25 cellular contexts compared by ENCODE assay signal in genomic region chr20:53776858-53777257, GRCh38.
"Had no signal": no experiment of that assay in that cellular context is flagged by ENCODE, and none has a peak within 500 bp of the region (broad histone marks: within the 10 kb centered on the region; RNA-seq: fewer than 3 reads in every experiment).

No MANE protein-coding gene starts in this region.

- H3K36me3 Mint-ChIP-seq: naive thymus-derived CD4-positive, alpha-beta T cell; natural killer cell treated with Interleukin-12 subunit alpha and Interleukin-12 subunit beta and Interleukin-15 and Interleukin-18, amount 100 ng/mL, for 72 hours had no signal

- H3K4me1 ChIP-seq: left ventricle myocardium inferior, uterus had no signal

- H3K27me3 ChIP-seq: hepatocyte, ovary, right atrium auricular region, suprapubic skin, tibial artery, uterus had no signal

- H2AFZ ChIP-seq: hepatocyte had no signal

- H3K9me3 Mint-ChIP-seq: naive thymus-derived CD4-positive, alpha-beta T cell; natural killer cell treated with Interleukin-12 subunit alpha and Interleukin-12 subunit beta and Interleukin-15 and Interleukin-18, amount 100 ng/mL, for 72 hours; stimulated activated naive CD8-positive, alpha-beta T cell treated with anti-CD3 and anti-CD28 coated beads, Interleukin-15, Interleukin-2, amounts not matched to agents 100 ng/mL and 50 ng/mL, for 24 hours had no signal

- H3K27ac ChIP-seq: hepatocyte, left ventricle myocardium inferior, ovary, right atrium auricular region, skin epidermis, suprapubic skin, thoracic aorta, tibial artery, uterus had no signal

- ATAC-seq: mucosa of descending colon; naive thymus-derived CD4-positive, alpha-beta T cell; natural killer cell treated with Interleukin-12 subunit alpha and Interleukin-12 subunit beta and Interleukin-15 and Interleukin-18, amount 100 ng/mL, for 72 hours; sciatic nerve had no signal

- H3K36me3 ChIP-seq: left ventricle myocardium inferior, ovary, right atrium auricular region, suprapubic skin, thoracic aorta, tibial artery, uterus had no signal

- H3K27ac Mint-ChIP-seq: naive thymus-derived CD4-positive, alpha-beta T cell; progenitor cell of endocrine pancreas; stimulated activated naive CD8-positive, alpha-beta T cell treated with anti-CD3 and anti-CD28 coated beads, Interleukin-15, Interleukin-2, amounts not matched to agents 100 ng/mL and 50 ng/mL, for 24 hours had no signal

- DNase-seq: islet precursor cell; left ventricle myocardium inferior; mesendoderm; midbrain; mucosa of descending colon; naive thymus-derived CD4-positive, alpha-beta T cell; ovary; stimulated activated CD4-positive, alpha-beta T cell treated with anti-CD3 and anti-CD28 coated beads, Interleukin-12 subunit alpha, Interleukin-12 subunit beta, amount 100 ng/mL, for 4 hours; stimulated activated CD4-positive, alpha-beta T cell treated with anti-CD3 and anti-CD28 coated beads, Interleukin-15, amount 100 ng/mL, for 24 hours; stimulated activated CD4-positive, alpha-beta T cell treated with anti-CD3 and anti-CD28 coated beads, Interleukin-2, amount 100 ng/mL, for 24 hours; stimulated activated CD4-positive, alpha-beta T cell treated with anti-CD3 and anti-CD28 coated beads, Interleukin-4, amount 100 ng/mL, for 1 hour; stimulated activated naive CD4-positive, alpha-beta T cell; tibial artery; trophoblast cell; uterus had no signal

- H3K4me3 ChIP-seq: hepatocyte, left ventricle myocardium inferior, lung, mucosa of descending colon, ovary, right atrium auricular region, skin epidermis, suprapubic skin, thoracic aorta, tibial artery, uterus had no signal

- H3K4me3 Mint-ChIP-seq: naive thymus-derived CD4-positive, alpha-beta T cell; natural killer cell treated with Interleukin-12 subunit alpha and Interleukin-12 subunit beta and Interleukin-15 and Interleukin-18, amount 100 ng/mL, for 72 hours; stimulated activated naive CD8-positive, alpha-beta T cell treated with anti-CD3 and anti-CD28 coated beads, Interleukin-15, Interleukin-2, amounts not matched to agents 100 ng/mL and 50 ng/mL, for 24 hours had no signal

- H3K27me3 Mint-ChIP-seq: naive thymus-derived CD4-positive, alpha-beta T cell; natural killer cell treated with Interleukin-12 subunit alpha and Interleukin-12 subunit beta and Interleukin-15 and Interleukin-18, amount 100 ng/mL, for 72 hours; progenitor cell of endocrine pancreas; stimulated activated naive CD8-positive, alpha-beta T cell treated with anti-CD3 and anti-CD28 coated beads, Interleukin-15, Interleukin-2, amounts not matched to agents 100 ng/mL and 50 ng/mL, for 24 hours had no signal

- H3K4me2 ChIP-seq: hepatocyte had no signal

- H3K9me3 ChIP-seq: left ventricle myocardium inferior, mucosa of descending colon, ovary, right atrium auricular region, suprapubic skin, thoracic aorta, tibial artery, uterus had no signal
